16 cellular contexts compared by ENCODE assay signal in the genomic region with DNA sequence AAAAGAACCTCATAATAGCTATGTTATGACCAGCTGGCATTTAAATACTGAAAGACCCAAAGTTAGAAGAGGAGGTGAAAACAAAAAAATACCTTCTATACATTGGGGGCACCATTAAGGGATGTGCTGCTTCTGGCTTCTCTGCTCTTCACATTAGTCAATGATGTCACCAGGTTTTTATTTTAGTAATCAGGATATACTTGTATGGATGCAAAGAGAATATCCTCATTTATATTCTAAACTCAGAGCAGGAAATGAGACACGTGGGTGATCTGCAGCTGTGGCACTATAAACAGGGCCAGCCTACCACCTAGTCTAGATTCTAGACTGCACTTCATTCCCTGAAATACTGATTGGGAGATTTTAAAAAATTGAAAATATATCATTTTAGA. TPM values are rescaled to one million over a fixed set of nuclear protein-coding genes. Genes with fewer than 3 reads are reported as not detected.
DNase-seq lines count a peak whose midpoint lies in the region; ATAC-seq lines count a peak whose summit lies in the region.
"Had no signal": no experiment of that assay in that cellular context is flagged by ENCODE, and none has a peak within 500 bp of the region (broad histone marks: within the 10 kb centered on the region; RNA-seq: fewer than 3 reads in every experiment).

No MANE protein-coding gene starts in this region.

- no peak overlapping the region for H3K4me3 Mint-ChIP-seq in naive thymus-derived CD4-positive, alpha-beta T cell
- H3K4me3 Mint-ChIP-seq: activated CD8-positive, alpha-beta T cell treated with anti-CD3 and anti-CD28 coated beads, Interleukin-2, amount 10 ng/mL, durations not matched to agents 7 days and 5 days; IgD-negative memory B cell had no signal

- no peaks in the 10 kb centered on the region for H3K27me3 ChIP-seq in naive thymus-derived CD4-positive, alpha-beta T cell (ENCODE audit: control insufficient read depth in 2 of 2, insufficient read depth in 2 of 2, low read length in 2 of 2)
- H3K27me3 ChIP-seq: dorsolateral prefrontal cortex had no signal

- intact Hi-C loops in naive thymus-derived CD4-positive, alpha-beta T cell (cut with micrococcal nuclease), result no loop called here

- peak; percentile 32 for ATAC-seq in GM18508 (IDR thresholded peaks at IDR 0.05; ENCODE audit: insufficient read depth, unreplicated experiment)
- peak; percentile 38 for ATAC-seq in GM21367 (IDR thresholded peaks at IDR 0.05; ENCODE audit: unreplicated experiment)
- ATAC-seq in HG02798 (IDR thresholded peaks at IDR 0.05; ENCODE audit: poor library complexity, unreplicated experiment), result peak; percentile 37
- ATAC-seq in HG03558 (IDR thresholded peaks at IDR 0.05; ENCODE audit: extremely low read depth, unreplicated experiment), result peak; percentile 15
- no peak for ATAC-seq in naive thymus-derived CD4-positive, alpha-beta T cell
- ATAC-seq: activated CD8-positive, alpha-beta T cell treated with anti-CD3 and anti-CD28 coated beads, Interleukin-2, amount 10 ng/mL, durations not matched to agents 7 days and 5 days; left lobe of liver had no signal

- H3K4me1 ChIP-seq in naive thymus-derived CD4-positive, alpha-beta T cell (ENCODE audit: control insufficient read depth in 2 of 2, insufficient read depth in 2 of 2, low read length in 2 of 2), result no peaks in the 10 kb centered on the region
- H3K4me1 ChIP-seq: prostate gland had no signal

- H3K27ac Mint-ChIP-seq in naive thymus-derived CD4-positive, alpha-beta T cell, result no peak overlapping the region
- H3K27ac Mint-ChIP-seq: activated CD8-positive, alpha-beta T cell treated with anti-CD3 and anti-CD28 coated beads, Interleukin-2, amount 10 ng/mL, durations not matched to agents 7 days and 5 days; IgD-negative memory B cell had no signal

- POLR2A ChIA-PET in naive thymus-derived CD4-positive, alpha-beta T cell (lab: Charles Lee), result no interaction called here

- no peak for DNase-seq in activated CD4-positive, alpha-beta T cell treated with anti-CD3 and anti-CD28 coated beads, Interleukin-2, amount 50 U/mL, for 4 hours
- DNase-seq in naive thymus-derived CD4-positive, alpha-beta T cell, result no peak
- DNase-seq in NCI-H2107 (lab: John Stamatoyannopoulos, UW) (no peak), NOMO-1 treated with dmso at 0.1 percent for 144 hours (lab: John Stamatoyannopoulos, UW; ENCODE audit: unreplicated experiment) (no peak)
- DNase-seq: activated CD8-positive, alpha-beta T cell treated with anti-CD3 and anti-CD28 coated beads, Interleukin-2, amount 10 ng/mL, durations not matched to agents 7 days and 5 days; activated gamma-delta T cell; NCI-H1092 treated with DMSO at 0.1 percent for 48 hours had no signal

- peaks cover 0 to 26% (median 5%) of the 10 kb centered on the region in 5 donors for H3K27me3 Mint-ChIP-seq in naive thymus-derived CD4-positive, alpha-beta T cell

- CTCF ChIA-PET in naive thymus-derived CD4-positive, alpha-beta T cell (lab: Charles Lee), result no interaction called here

- peaks cover 0 to 5% (median 0%) of the 10 kb centered on the region in 7 donors for H3K4me1 Mint-ChIP-seq in naive thymus-derived CD4-positive, alpha-beta T cell

- no peaks in the 10 kb centered on the region for H3K36me3 ChIP-seq in naive thymus-derived CD4-positive, alpha-beta T cell (ENCODE audit: control insufficient read depth in 2 of 3, insufficient read depth in 3 of 3, low read length in 3 of 3)
- H3K36me3 ChIP-seq: prostate gland had no signal

- H3K27ac ChIP-seq in naive thymus-derived CD4-positive, alpha-beta T cell (ENCODE audit: low read depth, low read length), result no peak overlapping the region
- H3K27ac ChIP-seq: prostate gland, SK-N-MC had no signal

- peaks cover 0 to 1% (median 0%) of the 10 kb centered on the region in 5 donors for H3K36me3 Mint-ChIP-seq in naive thymus-derived CD4-positive, alpha-beta T cell
- H3K36me3 Mint-ChIP-seq: IgD-negative memory B cell had no signal

- peaks cover 0 to 4% (median 2%) of the 10 kb centered on the region in 11 donors for H3K9me3 Mint-ChIP-seq in naive thymus-derived CD4-positive, alpha-beta T cell
- H3K9me3 Mint-ChIP-seq: IgD-negative memory B cell had no signal

- H3K9me3 ChIP-seq in naive thymus-derived CD4-positive, alpha-beta T cell (ENCODE audit: control insufficient read depth in 2 of 3, low read length in 3 of 3), result no peaks in the 10 kb centered on the region
- H3K9me3 ChIP-seq: prostate gland had no signal

- no peak overlapping the region for H3K4me3 ChIP-seq in naive thymus-derived CD4-positive, alpha-beta T cell (ENCODE audit: low read length)
- H3K4me3 ChIP-seq: dorsolateral prefrontal cortex, prostate gland, SK-N-MC had no signal

RNA-seq across cellular contexts. Expression of a gene that starts 51.2 kb away (rescaled TPM):
- total RNA-seq in naive thymus-derived CD4-positive, alpha-beta T cell, result 10 to 100 TPM in 1 of 5 experiments, under 1 TPM in 2, not detected in 2; 0.50 to 12.2 (median 0.62) TPM
- not detected for polyA plus RNA-seq in naive thymus-derived CD4-positive, alpha-beta T cell
- total RNA-seq: activated CD8-positive, alpha-beta T cell treated with anti-CD3 and anti-CD28 coated beads, Interleukin-2, amount 10 ng/mL, durations not matched to agents 7 days and 5 days had no signal
- polyA plus RNA-seq: IgD-negative memory B cell had no signal
